36 cellular contexts compared by ENCODE assay signal in the genomic region with DNA sequence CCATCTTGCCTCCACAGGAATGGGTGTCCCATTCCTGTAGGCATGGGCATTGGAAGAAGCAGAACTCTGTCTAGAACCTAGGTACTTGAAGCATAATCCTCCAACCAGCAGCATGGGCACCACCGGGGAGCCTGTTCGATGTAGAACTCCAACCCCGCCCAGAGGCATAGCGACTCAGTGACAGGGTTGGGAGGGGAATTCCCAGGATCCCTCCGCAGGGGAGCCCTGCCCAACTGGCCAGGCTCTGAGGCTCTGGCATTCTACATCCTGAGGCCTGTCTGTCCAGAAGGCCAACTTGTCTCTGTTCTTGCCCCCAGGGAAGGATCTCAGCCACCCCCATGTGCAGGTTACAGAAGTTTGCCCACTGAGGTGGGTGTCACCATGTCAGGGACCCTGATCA. TPM values are rescaled to one million over a fixed set of nuclear protein-coding genes. Genes with fewer than 3 reads are reported as not detected.
"Had no signal": no experiment of that assay in that cellular context is flagged by ENCODE, and none has a peak within 500 bp of the region (broad histone marks: within the 10 kb centered on the region; RNA-seq: fewer than 3 reads in every experiment).

No MANE protein-coding gene starts in this region.

- H3K9me3 ChIP-seq: adrenal gland, body of pancreas, esophagus squamous epithelium had no signal

- H3K27ac ChIP-seq: adrenal gland, body of pancreas, epithelial cell of prostate, esophagus squamous epithelium had no signal

- H3K36me3 ChIP-seq: adrenal gland, esophagus squamous epithelium had no signal

- DNase-seq: activated CD4-positive, alpha-beta memory T cell treated with anti-CD3 and anti-CD28 coated beads for 36 hours; activated CD4-positive, alpha-beta T cell treated with anti-CD3 and anti-CD28 coated beads for 36 hours; activated CD4-positive, alpha-beta T cell treated with anti-CD3 and anti-CD28 coated beads, Interleukin-2, amount 10 ng/mL, durations not matched to agents 24 days and 14 days; activated CD4-positive, CD25-positive, alpha-beta regulatory T cell; activated CD4-positive, CD25-positive, alpha-beta regulatory T cell treated with anti-CD3 and anti-CD28 coated beads, Interleukin-2, amount 50 U/mL, for 72 hours; activated CD8-positive, alpha-beta memory T cell treated with anti-CD3 and anti-CD28 coated beads, Interleukin-2, amount 10 ng/mL, durations not matched to agents 7 days and 5 days; activated CD8-positive, alpha-beta memory T cell treated with anti-CD3 and anti-CD28 coated beads, Interleukin-2, amount 50 U/mL, for 4 hours; activated CD8-positive, alpha-beta T cell treated with anti-CD3 and anti-CD28 coated beads, Interleukin-2, amount 10 ng/mL, durations not matched to agents 7 days and 5 days; activated effector memory CD4-positive, alpha-beta T cell treated with anti-CD3 and anti-CD28 coated beads, Interleukin-2, amount 50 U/mL, for 16 hours; activated naive CD4-positive, alpha-beta T cell treated with anti-CD3 and anti-CD28 coated beads for 36 hours; activated naive CD8-positive, alpha-beta T cell treated with anti-CD3 and anti-CD28 coated beads for 36 hours; activated naive CD8-positive, alpha-beta T cell treated with anti-CD3 and anti-CD28 coated beads, Interleukin-2, amount 50 U/mL, for 24 hours; activated T-cell treated with anti-CD3 and anti-CD28 coated beads, Interleukin-2, amount 50 U/mL, for 1 hour; activated T-cell treated with anti-CD3 and anti-CD28 coated beads, Interleukin-2, amount 50 U/mL, for 48 hours; adrenal gland; amygdala; body of pancreas; caudate nucleus; cortex of kidney; dermis blood vessel endothelial cell; effector CD4-positive, alpha-beta T cell; effector memory CD8-positive, alpha-beta T cell; esophagus squamous epithelium; foreskin melanocyte; glutamatergic neuron; T-helper 2 cell had no signal

- H3K27me3 ChIP-seq: adrenal gland, body of pancreas had no signal

- ATAC-seq: activated CD4-positive, alpha-beta T cell treated with anti-CD3 and anti-CD28 coated beads for 36 hours; activated CD8-positive, alpha-beta memory T cell treated with anti-CD3 and anti-CD28 coated beads, Interleukin-2, amount 10 ng/mL, durations not matched to agents 7 days and 5 days; activated CD8-positive, alpha-beta T cell treated with anti-CD3 and anti-CD28 coated beads, Interleukin-2, amount 10 ng/mL, durations not matched to agents 7 days and 5 days; activated naive CD8-positive, alpha-beta T cell treated with anti-CD3 and anti-CD28 coated beads, Interleukin-2, amount 50 U/mL, for 24 hours; body of pancreas; effector memory CD8-positive, alpha-beta T cell had no signal

- H3K4me3 ChIP-seq: adrenal gland, body of pancreas, esophagus squamous epithelium had no signal

- H3K4me1 ChIP-seq: adrenal gland, body of pancreas, esophagus squamous epithelium had no signal

RNA-seq across cellular contexts. Expression of a gene that starts 38.2 kb away (rescaled TPM):
- total RNA-seq: activated CD4-positive, alpha-beta memory T cell treated with anti-CD3 and anti-CD28 coated beads for 36 hours; activated CD4-positive, alpha-beta T cell treated with anti-CD3 and anti-CD28 coated beads for 36 hours; activated CD4-positive, alpha-beta T cell treated with anti-CD3 and anti-CD28 coated beads, Interleukin-2, amount 10 ng/mL, durations not matched to agents 24 days and 14 days; activated CD8-positive, alpha-beta memory T cell treated with anti-CD3 and anti-CD28 coated beads for 36 hours; activated CD8-positive, alpha-beta memory T cell treated with anti-CD3 and anti-CD28 coated beads, Interleukin-2, amount 10 ng/mL, durations not matched to agents 7 days and 5 days; activated CD8-positive, alpha-beta T cell treated with anti-CD3 and anti-CD28 coated beads, Interleukin-2, amount 10 ng/mL, durations not matched to agents 7 days and 5 days; activated naive CD4-positive, alpha-beta T cell treated with anti-CD3 and anti-CD28 coated beads for 36 hours; activated naive CD8-positive, alpha-beta T cell treated with anti-CD3 and anti-CD28 coated beads for 36 hours; activated T-helper 1 cell treated with anti-CD3 and anti-CD28 coated beads, Interleukin-12 subunit alpha, Interleukin-12 subunit beta, Interleukin-2, Interleukin-4 antibody, amounts not matched to agents 30 ng/mL and 10 ng/mL and 1 ng/mL, durations not matched to agents 14 hours and 24 hours and 36 hours; activated T-helper 2 cell treated with anti-CD3 and anti-CD28 coated beads, Interferon-gamma antibody, Interleukin-2, Interleukin-4, amounts not matched to agents 10 μg/mL and 5 μg/mL and 100 μg/mL, durations not matched to agents 14 hours and 24 hours and 36 hours; aorta; dermis blood vessel endothelial cell; esophagus squamous epithelium; fibroblast of lung; fibroblast of villous mesenchyme; T-helper 1 cell treated with Interleukin-12 subunit alpha and Interleukin-12 subunit beta and Interleukin-4 antibody, amounts not matched to agents 30 ng/mL and 1 ng/mL, for 36 hours had no signal
- polyA plus RNA-seq: adrenal gland, aorta, esophagus, fibroblast of lung had no signal

RNA-seq across cellular contexts. Expression of a gene that starts 53.0 kb away (rescaled TPM):
- total RNA-seq: activated CD4-positive, alpha-beta memory T cell treated with anti-CD3 and anti-CD28 coated beads for 36 hours; activated CD4-positive, alpha-beta T cell treated with anti-CD3 and anti-CD28 coated beads, Interleukin-2, amount 10 ng/mL, durations not matched to agents 24 days and 14 days; activated CD8-positive, alpha-beta memory T cell treated with anti-CD3 and anti-CD28 coated beads for 36 hours; activated CD8-positive, alpha-beta memory T cell treated with anti-CD3 and anti-CD28 coated beads, Interleukin-2, amount 10 ng/mL, durations not matched to agents 7 days and 5 days; activated CD8-positive, alpha-beta T cell treated with anti-CD3 and anti-CD28 coated beads, Interleukin-2, amount 10 ng/mL, durations not matched to agents 7 days and 5 days; activated naive CD4-positive, alpha-beta T cell treated with anti-CD3 and anti-CD28 coated beads for 36 hours; activated T-helper 1 cell treated with anti-CD3 and anti-CD28 coated beads, Interleukin-12 subunit alpha, Interleukin-12 subunit beta, Interleukin-2, Interleukin-4 antibody, amounts not matched to agents 30 ng/mL and 10 ng/mL and 1 ng/mL, durations not matched to agents 14 hours and 24 hours and 36 hours; activated T-helper 2 cell treated with anti-CD3 and anti-CD28 coated beads, Interferon-gamma antibody, Interleukin-2, Interleukin-4, amounts not matched to agents 10 μg/mL and 5 μg/mL and 100 μg/mL, durations not matched to agents 14 hours and 24 hours and 36 hours; adrenal gland; aorta; chondrocyte; dermis blood vessel endothelial cell; esophagus squamous epithelium; fibroblast of lung; fibroblast of villous mesenchyme; T-helper 1 cell treated with Interleukin-12 subunit alpha and Interleukin-12 subunit beta and Interleukin-4 antibody, amounts not matched to agents 30 ng/mL and 1 ng/mL, for 36 hours had no signal
- polyA plus RNA-seq: esophagus, fibroblast of lung had no signal
